ENCODE assay signal across 2 cellular contexts in the genomic region with DNA sequence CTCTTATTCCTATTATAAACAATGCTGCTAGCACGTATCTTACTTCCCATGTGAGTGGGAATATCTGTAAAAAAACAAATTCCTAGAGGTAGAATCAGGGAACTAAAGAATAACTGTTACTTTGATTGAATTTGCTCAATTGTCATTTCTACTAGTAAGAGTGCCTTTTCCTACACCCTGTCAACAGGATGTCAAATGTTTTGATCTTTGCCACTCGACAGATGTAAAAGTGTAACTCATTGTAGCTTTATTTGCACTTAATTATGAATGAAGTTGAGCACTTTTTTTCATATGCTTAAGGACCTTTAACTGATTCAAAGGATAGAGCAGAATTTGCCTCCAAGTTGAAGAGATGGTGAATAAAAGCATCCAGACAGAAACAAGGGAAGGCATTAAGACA.
TF ChIP-seq lines count a peak whose summit lies in the region.

No MANE protein-coding gene starts in this region.

TF ChIP-seq in K562, 482 proteins besides CTCF, POLR2A, EP300 and RAD21 (continued from another document and continues in another):
- TF ChIP-seq HLTF (IDR thresholded peaks at IDR 0.05) (no peak), ELF1 (tag; IDR thresholded peaks at IDR 0.05) (no peak), SMARCA4 (IDR thresholded peaks at IDR 0.05) (no peak), POLR2AphosphoS5 (IDR thresholded peaks at IDR 0.05; ENCODE audit: control insufficient read depth, insufficient read depth, low read depth, low read length) (no peak), CHCHD3 (CRISPR knock-in tag; IDR thresholded peaks at IDR 0.05) (no peak), CREBBP (IDR thresholded peaks at IDR 0.05; ENCODE audit: low read depth, low read length) (no peak), CCAR2 (IDR thresholded peaks at IDR 0.05; ENCODE audit: low read depth, low read length) (no peak), HMGN3 (IDR thresholded peaks at IDR 0.05; ENCODE audit: borderline replicate concordance, extremely low read depth, insufficient read length, low read depth, low read length) (no peak), CHD1 (IDR thresholded peaks at IDR 0.05; ENCODE audit: low read length) (no peak)
- TF ChIP-seq, protein P1, sequence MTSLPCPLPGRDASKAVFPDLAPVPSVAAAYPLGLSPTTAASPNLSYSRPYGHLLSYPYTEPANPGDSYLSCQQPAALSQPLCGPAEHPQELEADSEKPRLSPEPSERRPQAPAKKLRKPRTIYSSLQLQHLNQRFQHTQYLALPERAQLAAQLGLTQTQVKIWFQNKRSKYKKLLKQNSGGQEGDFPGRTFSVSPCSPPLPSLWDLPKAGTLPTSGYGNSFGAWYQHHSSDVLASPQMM (CRISPR knock-in tag; IDR thresholded peaks at IDR 0.05): no peak
- TF ChIP-seq, protein P2, sequence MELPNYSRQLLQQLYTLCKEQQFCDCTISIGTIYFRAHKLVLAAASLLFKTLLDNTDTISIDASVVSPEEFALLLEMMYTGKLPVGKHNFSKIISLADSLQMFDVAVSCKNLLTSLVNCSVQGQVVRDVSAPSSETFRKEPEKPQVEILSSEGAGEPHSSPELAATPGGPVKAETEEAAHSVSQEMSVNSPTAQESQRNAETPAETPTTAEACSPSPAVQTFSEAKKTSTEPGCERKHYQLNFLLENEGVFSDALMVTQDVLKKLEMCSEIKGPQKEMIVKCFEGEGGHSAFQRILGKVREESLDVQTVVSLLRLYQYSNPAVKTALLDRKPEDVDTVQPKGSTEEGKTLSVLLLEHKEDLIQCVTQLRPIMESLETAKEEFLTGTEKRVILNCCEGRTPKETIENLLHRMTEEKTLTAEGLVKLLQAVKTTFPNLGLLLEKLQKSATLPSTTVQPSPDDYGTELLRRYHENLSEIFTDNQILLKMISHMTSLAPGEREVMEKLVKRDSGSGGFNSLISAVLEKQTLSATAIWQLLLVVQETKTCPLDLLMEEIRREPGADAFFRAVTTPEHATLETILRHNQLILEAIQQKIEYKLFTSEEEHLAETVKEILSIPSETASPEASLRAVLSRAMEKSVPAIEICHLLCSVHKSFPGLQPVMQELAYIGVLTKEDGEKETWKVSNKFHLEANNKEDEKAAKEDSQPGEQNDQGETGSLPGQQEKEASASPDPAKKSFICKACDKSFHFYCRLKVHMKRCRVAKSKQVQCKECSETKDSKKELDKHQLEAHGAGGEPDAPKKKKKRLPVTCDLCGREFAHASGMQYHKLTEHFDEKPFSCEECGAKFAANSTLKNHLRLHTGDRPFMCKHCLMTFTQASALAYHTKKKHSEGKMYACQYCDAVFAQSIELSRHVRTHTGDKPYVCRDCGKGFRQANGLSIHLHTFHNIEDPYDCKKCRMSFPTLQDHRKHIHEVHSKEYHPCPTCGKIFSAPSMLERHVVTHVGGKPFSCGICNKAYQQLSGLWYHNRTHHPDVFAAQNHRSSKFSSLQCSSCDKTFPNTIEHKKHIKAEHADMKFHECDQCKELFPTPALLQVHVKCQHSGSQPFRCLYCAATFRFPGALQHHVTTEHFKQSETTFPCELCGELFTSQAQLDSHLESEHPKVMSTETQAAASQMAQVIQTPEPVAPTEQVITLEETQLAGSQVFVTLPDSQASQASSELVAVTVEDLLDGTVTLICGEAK (IDR thresholded peaks at IDR 0.05): no peak
- TF ChIP-seq, protein P2 (CRISPR knock-in tag; IDR thresholded peaks at IDR 0.05): no peak
- TF ChIP-seq, protein P3, sequence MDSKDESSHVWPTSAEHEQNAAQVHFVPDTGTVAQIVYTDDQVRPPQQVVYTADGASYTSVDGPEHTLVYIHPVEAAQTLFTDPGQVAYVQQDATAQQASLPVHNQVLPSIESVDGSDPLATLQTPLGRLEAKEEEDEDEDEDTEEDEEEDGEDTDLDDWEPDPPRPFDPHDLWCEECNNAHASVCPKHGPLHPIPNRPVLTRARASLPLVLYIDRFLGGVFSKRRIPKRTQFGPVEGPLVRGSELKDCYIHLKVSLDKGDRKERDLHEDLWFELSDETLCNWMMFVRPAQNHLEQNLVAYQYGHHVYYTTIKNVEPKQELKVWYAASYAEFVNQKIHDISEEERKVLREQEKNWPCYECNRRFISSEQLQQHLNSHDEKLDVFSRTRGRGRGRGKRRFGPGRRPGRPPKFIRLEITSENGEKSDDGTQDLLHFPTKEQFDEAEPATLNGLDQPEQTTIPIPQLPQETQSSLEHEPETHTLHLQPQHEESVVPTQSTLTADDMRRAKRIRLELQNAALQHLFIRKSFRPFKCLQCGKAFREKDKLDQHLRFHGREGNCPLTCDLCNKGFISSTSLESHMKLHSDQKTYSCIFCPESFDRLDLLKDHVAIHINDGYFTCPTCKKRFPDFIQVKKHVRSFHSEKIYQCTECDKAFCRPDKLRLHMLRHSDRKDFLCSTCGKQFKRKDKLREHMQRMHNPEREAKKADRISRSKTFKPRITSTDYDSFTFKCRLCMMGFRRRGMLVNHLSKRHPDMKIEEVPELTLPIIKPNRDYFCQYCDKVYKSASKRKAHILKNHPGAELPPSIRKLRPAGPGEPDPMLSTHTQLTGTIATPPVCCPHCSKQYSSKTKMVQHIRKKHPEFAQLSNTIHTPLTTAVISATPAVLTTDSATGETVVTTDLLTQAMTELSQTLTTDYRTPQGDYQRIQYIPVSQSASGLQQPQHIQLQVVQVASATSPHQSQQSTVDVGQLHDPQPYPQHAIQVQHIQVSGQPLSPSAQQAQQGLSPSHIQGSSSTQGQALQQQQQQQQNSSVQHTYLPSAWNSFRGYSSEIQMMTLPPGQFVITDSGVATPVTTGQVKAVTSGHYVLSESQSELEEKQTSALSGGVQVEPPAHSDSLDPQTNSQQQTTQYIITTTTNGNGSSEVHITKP (IDR thresholded peaks at IDR 0.05; ENCODE audit: partially characterized antibody): no peak

TF ChIP-seq in GM23338, 12 proteins besides CTCF, POLR2A, EP300 and RAD21 (continued from another document):
- TF ChIP-seq, protein P4, sequence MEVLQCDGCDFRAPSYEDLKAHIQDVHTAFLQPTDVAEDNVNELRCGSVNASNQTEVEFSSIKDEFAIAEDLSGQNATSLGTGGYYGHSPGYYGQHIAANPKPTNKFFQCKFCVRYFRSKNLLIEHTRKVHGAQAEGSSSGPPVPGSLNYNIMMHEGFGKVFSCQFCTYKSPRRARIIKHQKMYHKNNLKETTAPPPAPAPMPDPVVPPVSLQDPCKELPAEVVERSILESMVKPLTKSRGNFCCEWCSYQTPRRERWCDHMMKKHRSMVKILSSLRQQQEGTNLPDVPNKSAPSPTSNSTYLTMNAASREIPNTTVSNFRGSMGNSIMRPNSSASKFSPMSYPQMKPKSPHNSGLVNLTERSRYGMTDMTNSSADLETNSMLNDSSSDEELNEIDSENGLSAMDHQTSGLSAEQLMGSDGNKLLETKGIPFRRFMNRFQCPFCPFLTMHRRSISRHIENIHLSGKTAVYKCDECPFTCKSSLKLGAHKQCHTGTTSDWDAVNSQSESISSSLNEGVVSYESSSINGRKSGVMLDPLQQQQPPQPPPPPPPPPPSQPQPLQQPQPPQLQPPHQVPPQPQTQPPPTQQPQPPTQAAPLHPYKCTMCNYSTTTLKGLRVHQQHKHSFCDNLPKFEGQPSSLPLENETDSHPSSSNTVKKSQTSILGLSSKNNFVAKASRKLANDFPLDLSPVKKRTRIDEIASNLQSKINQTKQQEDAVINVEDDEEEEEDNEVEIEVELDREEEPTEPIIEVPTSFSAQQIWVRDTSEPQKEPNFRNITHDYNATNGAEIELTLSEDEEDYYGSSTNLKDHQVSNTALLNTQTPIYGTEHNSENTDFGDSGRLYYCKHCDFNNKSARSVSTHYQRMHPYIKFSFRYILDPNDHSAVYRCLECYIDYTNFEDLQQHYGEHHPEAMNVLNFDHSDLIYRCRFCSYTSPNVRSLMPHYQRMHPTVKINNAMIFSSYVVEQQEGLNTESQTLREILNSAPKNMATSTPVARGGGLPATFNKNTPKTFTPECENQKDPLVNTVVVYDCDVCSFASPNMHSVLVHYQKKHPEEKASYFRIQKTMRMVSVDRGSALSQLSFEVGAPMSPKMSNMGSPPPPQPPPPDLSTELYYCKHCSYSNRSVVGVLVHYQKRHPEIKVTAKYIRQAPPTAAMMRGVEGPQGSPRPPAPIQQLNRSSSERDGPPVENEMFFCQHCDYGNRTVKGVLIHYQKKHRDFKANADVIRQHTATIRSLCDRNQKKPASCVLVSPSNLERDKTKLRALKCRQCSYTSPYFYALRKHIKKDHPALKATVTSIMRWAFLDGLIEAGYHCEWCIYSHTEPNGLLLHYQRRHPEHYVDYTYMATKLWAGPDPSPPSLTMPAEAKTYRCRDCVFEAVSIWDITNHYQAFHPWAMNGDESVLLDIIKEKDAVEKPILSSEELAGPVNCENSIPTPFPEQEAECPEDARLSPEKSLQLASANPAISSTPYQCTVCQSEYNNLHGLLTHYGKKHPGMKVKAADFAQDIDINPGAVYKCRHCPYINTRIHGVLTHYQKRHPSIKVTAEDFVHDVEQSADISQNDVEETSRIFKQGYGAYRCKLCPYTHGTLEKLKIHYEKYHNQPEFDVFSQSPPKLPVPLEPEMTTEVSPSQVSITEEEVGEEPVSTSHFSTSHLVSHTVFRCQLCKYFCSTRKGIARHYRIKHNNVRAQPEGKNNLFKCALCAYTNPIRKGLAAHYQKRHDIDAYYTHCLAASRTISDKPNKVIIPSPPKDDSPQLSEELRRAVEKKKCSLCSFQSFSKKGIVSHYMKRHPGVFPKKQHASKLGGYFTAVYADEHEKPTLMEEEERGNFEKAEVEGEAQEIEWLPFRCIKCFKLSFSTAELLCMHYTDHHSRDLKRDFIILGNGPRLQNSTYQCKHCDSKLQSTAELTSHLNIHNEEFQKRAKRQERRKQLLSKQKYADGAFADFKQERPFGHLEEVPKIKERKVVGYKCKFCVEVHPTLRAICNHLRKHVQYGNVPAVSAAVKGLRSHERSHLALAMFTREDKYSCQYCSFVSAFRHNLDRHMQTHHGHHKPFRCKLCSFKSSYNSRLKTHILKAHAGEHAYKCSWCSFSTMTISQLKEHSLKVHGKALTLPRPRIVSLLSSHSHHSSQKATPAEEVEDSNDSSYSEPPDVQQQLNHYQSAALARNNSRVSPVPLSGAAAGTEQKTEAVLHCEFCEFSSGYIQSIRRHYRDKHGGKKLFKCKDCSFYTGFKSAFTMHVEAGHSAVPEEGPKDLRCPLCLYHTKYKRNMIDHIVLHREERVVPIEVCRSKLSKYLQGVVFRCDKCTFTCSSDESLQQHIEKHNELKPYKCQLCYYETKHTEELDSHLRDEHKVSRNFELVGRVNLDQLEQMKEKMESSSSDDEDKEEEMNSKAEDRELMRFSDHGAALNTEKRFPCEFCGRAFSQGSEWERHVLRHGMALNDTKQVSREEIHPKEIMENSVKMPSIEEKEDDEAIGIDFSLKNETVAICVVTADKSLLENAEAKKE (CRISPR knock-in tag; IDR thresholded peaks at IDR 0.05): no peak
- no peak for TF ChIP-seq NANOG (IDR thresholded peaks at IDR 0.05; ENCODE audit: borderline replicate concordance)
- TF ChIP-seq CREB1 (CRISPR knock-in tag; IDR thresholded peaks at IDR 0.05; ENCODE audit: low read depth): no peak
- TF ChIP-seq ZNF331 (CRISPR knock-in tag; IDR thresholded peaks at IDR 0.05; ENCODE audit: low read depth): no peak
- TF ChIP-seq EZH2phosphoT487 (IDR thresholded peaks at IDR 0.05; ENCODE audit: unreplicated experiment): no peak
